14 cellular contexts compared by ENCODE assay signal in genomic region chr20:4451487-4451886, GRCh38.
DNase-seq lines count a peak whose midpoint lies in the region; ATAC-seq and TF ChIP-seq lines count a peak whose summit lies in the region.
"Had no signal": no experiment of that assay in that cellular context is flagged by ENCODE, and none has a peak within 500 bp of the region (broad histone marks: within the 10 kb centered on the region; RNA-seq: fewer than 3 reads in every experiment).

No MANE protein-coding gene starts in this region.

- H3K4me3 Mint-ChIP-seq in stimulated activated naive CD8-positive, alpha-beta T cell treated with anti-CD3 and anti-CD28 coated beads, Interleukin-15, amount 100 ng/mL, for 72 hours, result no peak overlapping the region

- no peak overlapping the region for H3K27ac Mint-ChIP-seq in stimulated activated naive CD8-positive, alpha-beta T cell treated with anti-CD3 and anti-CD28 coated beads, Interleukin-15, amount 100 ng/mL, for 72 hours

- H3K4me2 ChIP-seq in SK-N-SH (no peak overlapping the region), fibroblast of lung (ENCODE audit: extremely low read depth, insufficient read depth, low read length) (no peak overlapping the region)

- H3K4me1 ChIP-seq in SK-N-SH (ENCODE audit: control insufficient read depth in 1 of 2, insufficient read depth in 2 of 2, low read depth in 1 of 2, low read length in 1 of 2) (peaks cover 0 to 22% of the 10 kb centered on the region in 2 experiments; a peak in 1 of 4 replicates), ascending aorta (peaks cover 0 to 8% of the 10 kb centered on the region in 2 donors), fibroblast of lung (ENCODE audit: control insufficient read depth, extremely low read depth, insufficient read depth, low read length) (peaks cover 2% of the 10 kb centered on the region), thoracic aorta (ENCODE audit: control insufficient read depth in 1 of 2, low read depth in 2 of 2) (peaks cover 3 to 22% of the 10 kb centered on the region in 2 donors), tibial artery (peaks cover 0 to 52% (median 7%) of the 10 kb centered on the region in 4 donors)

- H3K27me3 ChIP-seq in SK-N-SH (ENCODE audit: insufficient read depth), result no peaks in the 10 kb centered on the region
- H3K27me3 ChIP-seq in ascending aorta, result no peaks in the 10 kb centered on the region
- H3K27me3 ChIP-seq in fibroblast of lung (ENCODE audit: control insufficient read depth, insufficient read depth, low read length), result no peaks in the 10 kb centered on the region
- no peaks in the 10 kb centered on the region for H3K27me3 ChIP-seq in thoracic aorta (replicated peaks; ENCODE audit: insufficient read depth)
- H3K27me3 ChIP-seq in tibial artery, result no peaks in the 10 kb centered on the region

- H3K4me1 Mint-ChIP-seq in stimulated activated naive CD8-positive, alpha-beta T cell treated with anti-CD3 and anti-CD28 coated beads, Interleukin-15, amount 100 ng/mL, for 72 hours, result no peaks in the 10 kb centered on the region

- ATAC-seq in SK-N-SH treated with all-trans-retinoic acid at 6 μM for 48 hours, result no peak
- no peak for ATAC-seq in thoracic aorta (ENCODE audit: insufficient number of reproducible peaks, low FRiP score, low read depth)
- ATAC-seq in stimulated activated naive CD8-positive, alpha-beta T cell treated with anti-CD3 and anti-CD28 coated beads, Interleukin-15, amount 100 ng/mL, for 72 hours, result no peak

- intact Hi-C loops in ascending aorta (cut with DNase I) (no loop called here), tibial artery (cut with DNase I; ENCODE audit: low total_unique reads) (no loop called here)

- no peak for TF ChIP-seq EP300 in SK-N-SH (IDR thresholded peaks at IDR 0.05; ENCODE audit: borderline replicate concordance in 1 of 2, low read depth in 1 of 2, low read length in 1 of 2)

- H3K36me3 ChIP-seq in SK-N-SH (replicated peaks in 1 of 2; ENCODE audit: control insufficient read depth in 1 of 2, insufficient read depth in 2 of 2, low read length in 1 of 2) (no peaks in the 10 kb centered on the region), ascending aorta (no peaks in the 10 kb centered on the region), fibroblast of lung (ENCODE audit: control insufficient read depth, insufficient read depth, low read length) (no peaks in the 10 kb centered on the region), thoracic aorta (no peaks in the 10 kb centered on the region), tibial artery (no peaks in the 10 kb centered on the region)

- no peak for TF ChIP-seq RAD21 in SK-N-SH (IDR thresholded peaks at IDR 0.05; ENCODE audit: low read length)

- POLR2A ChIA-PET in SK-N-SH (lab: Yijun Ruan, JAX), result no interaction called here

- WGBS in SK-N-SH (ENCODE audit: low lambda C conversion rate), result 30% methylated on average over 2 of the region's 2 CpGs

- H3K27ac ChIP-seq in SK-N-SH (ENCODE audit: low read depth in 2 of 2, low read length in 1 of 2) (no peak overlapping the region), ascending aorta (peak overlapping the region; percentile 45 to 63), fibroblast of lung (ENCODE audit: insufficient read depth, low read length) (no peak overlapping the region), thoracic aorta (peak overlapping the region; percentile 47 to 72), tibial artery (peak overlapping the region in 1 of 2 donors; percentile 34)
- H3K27ac ChIP-seq: C4-2B had no signal

- no peak overlapping the region for H3K4me3 ChIP-seq in SK-N-SH (ENCODE audit: low read depth in 2 of 2, low read length in 1 of 2)
- H3K4me3 ChIP-seq in ascending aorta, result no peak overlapping the region
- H3K4me3 ChIP-seq in fibroblast of lung (replicated peaks in 1 of 4; ENCODE audit: control extremely low read depth in 1 of 4, insufficient read depth in 1 of 4, low read depth in 3 of 4, low read length in 4 of 4), result no peak overlapping the region
- no peak overlapping the region for H3K4me3 ChIP-seq in thoracic aorta
- H3K4me3 ChIP-seq in tibial artery, result no peak overlapping the region

- H3K27me3 Mint-ChIP-seq in stimulated activated naive CD8-positive, alpha-beta T cell treated with anti-CD3 and anti-CD28 coated beads, Interleukin-15, amount 100 ng/mL, for 72 hours, result peaks cover 9% of the 10 kb centered on the region

- H3K9me3 Mint-ChIP-seq in stimulated activated naive CD8-positive, alpha-beta T cell treated with anti-CD3 and anti-CD28 coated beads, Interleukin-15, amount 100 ng/mL, for 72 hours, result no peaks in the 10 kb centered on the region

- H3K79me2 ChIP-seq in SK-N-SH (ENCODE audit: insufficient read depth), result no peaks in the 10 kb centered on the region
- H3K79me2 ChIP-seq in fibroblast of lung (ENCODE audit: control insufficient read depth, insufficient read depth, low read length), result no peaks in the 10 kb centered on the region

- TF ChIP-seq CTCF in SK-N-SH (IDR thresholded peaks at IDR 0.05), result no peak
- no peak for TF ChIP-seq CTCF in ascending aorta (IDR thresholded peaks at IDR 0.05)
- TF ChIP-seq CTCF in fibroblast of lung (conservative IDR thresholded peaks at IDR 0.05 in 1 of 2, IDR thresholded peaks at IDR 0.05 in 1 of 2; ENCODE audit: low read depth in 1 of 2, low read length in 2 of 2), result no peak
- no peak for TF ChIP-seq CTCF in thoracic aorta (IDR thresholded peaks at IDR 0.05)
- TF ChIP-seq CTCF in tibial artery (IDR thresholded peaks at IDR 0.05), result no peak

- DNase-seq in SK-N-SH (no peak), ascending aorta (ENCODE audit: low spot score in 2 of 2) (no peak), fibroblast of lung (ENCODE audit: low read depth in 2 of 2) (peak in 1 of 2 donors; percentile 28), thoracic aorta (ENCODE audit: low spot score) (no peak), NCI-H1092 (lab: John Stamatoyannopoulos, UW) (no peak), tibial artery (no peak)
- no peak for DNase-seq in stimulated activated naive CD8-positive, alpha-beta T cell treated with anti-CD3 and anti-CD28 coated beads, Interleukin-15, amount 100 ng/mL, for 72 hours
- DNase-seq: DMS153, Kasumi-1, NCI-H1436 treated with DMSO at 0.1 percent for 48 hours, NCI-H2107, NCI-H446 had no signal

- H3K9ac ChIP-seq in SK-N-SH (no peak overlapping the region), fibroblast of lung (ENCODE audit: insufficient read depth, low read length) (no peak overlapping the region)

- peaks cover 23% of the 10 kb centered on the region for H3F3A ChIP-seq in SK-N-SH (replicated peaks; ENCODE audit: insufficient read depth)

- H3K9me2 ChIP-seq in SK-N-SH, result no peaks in the 10 kb centered on the region

- H2AFZ ChIP-seq in SK-N-SH (ENCODE audit: low read depth), result peak overlapping the region; percentile 42; the same call in 1 of the 2 replicates
- peak overlapping the region; percentile 24 for H2AFZ ChIP-seq in fibroblast of lung (ENCODE audit: low read length)

- H4K20me1 ChIP-seq in SK-N-SH (ENCODE audit: insufficient read depth) (no peaks in the 10 kb centered on the region), fibroblast of lung (ENCODE audit: control insufficient read depth, extremely low read depth, insufficient read depth, low read length) (no peaks in the 10 kb centered on the region)

- H3K9me3 ChIP-seq in SK-N-SH, result no peaks in the 10 kb centered on the region
- no peaks in the 10 kb centered on the region for H3K9me3 ChIP-seq in ascending aorta
- no peaks in the 10 kb centered on the region for H3K9me3 ChIP-seq in fibroblast of lung (ENCODE audit: control insufficient read depth, insufficient read depth, low read depth, low read length)
- no peaks in the 10 kb centered on the region for H3K9me3 ChIP-seq in thoracic aorta
- H3K9me3 ChIP-seq in tibial artery, result no peaks in the 10 kb centered on the region

- CTCF ChIA-PET in SK-N-SH (lab: Yijun Ruan, JAX), result no interaction called here

TF ChIP-seq in SK-N-SH, 30 proteins besides CTCF, POLR2A, EP300 and RAD21 (continues in another document):
- TF ChIP-seq YY1 (IDR thresholded peaks at IDR 0.05; ENCODE audit: low read depth), result no peak
- TF ChIP-seq USF2 (IDR thresholded peaks at IDR 0.05; ENCODE audit: borderline replicate concordance, low read depth, low read length), result no peak
- TF ChIP-seq MXI1 (IDR thresholded peaks at IDR 0.05; ENCODE audit: low read depth, low read length), result no peak

TF ChIP-seq in SK-N-SH treated with all-trans-retinoic acid at 6 μM for 48 hours, 23 proteins besides CTCF, POLR2A, EP300 and RAD21 (continues in another document):
- no peak for TF ChIP-seq ZFP3 (CRISPR knock-in tag; IDR thresholded peaks at IDR 0.05)
- no peak for TF ChIP-seq ZNF565 (CRISPR knock-in tag; conservative IDR thresholded peaks at IDR 0.05; ENCODE audit: low read depth)
- TF ChIP-seq ZNF8 (CRISPR knock-in tag; IDR thresholded peaks at IDR 0.05), result no peak
- TF ChIP-seq ARNTL (CRISPR knock-in tag; IDR thresholded peaks at IDR 0.05; ENCODE audit: borderline replicate concordance, low read depth), result no peak
- no peak for TF ChIP-seq TCF4 (CRISPR knock-in tag; IDR thresholded peaks at IDR 0.05; ENCODE audit: borderline replicate concordance)
- no peak for TF ChIP-seq ZNF70 (CRISPR knock-in tag; IDR thresholded peaks at IDR 0.05)
- no peak for TF ChIP-seq CSRNP3 (CRISPR knock-in tag; IDR thresholded peaks at IDR 0.05)
- no peak for TF ChIP-seq CREB5 (CRISPR knock-in tag; IDR thresholded peaks at IDR 0.05; ENCODE audit: low read depth)
- no peak for TF ChIP-seq GLIS3 (CRISPR knock-in tag; IDR thresholded peaks at IDR 0.05)
- no peak for TF ChIP-seq BACH2 (CRISPR knock-in tag; IDR thresholded peaks at IDR 0.05; ENCODE audit: borderline replicate concordance)

Comparison
In these comparisons a context has a peak if more than half of its experiments do, and no peak if none do; other contexts are left out.
1. H3K27ac ChIP-seq: peak in ascending aorta (2 of 2) and thoracic aorta (2 of 2); none in SK-N-SH (0 of 2) and fibroblast of lung (single experiment).